Comparison of ENCODE assay signal across 1 cellular context in genomic region chr3:123750659-123751420, GRCh38.
TF ChIP-seq lines count a peak whose summit lies in the region.

No MANE protein-coding gene starts in this region.

TF ChIP-seq in HepG2, 621 proteins besides CTCF, POLR2A, EP300 and RAD21 (continued from another document and continues in another):
- TF ChIP-seq, protein P1, sequence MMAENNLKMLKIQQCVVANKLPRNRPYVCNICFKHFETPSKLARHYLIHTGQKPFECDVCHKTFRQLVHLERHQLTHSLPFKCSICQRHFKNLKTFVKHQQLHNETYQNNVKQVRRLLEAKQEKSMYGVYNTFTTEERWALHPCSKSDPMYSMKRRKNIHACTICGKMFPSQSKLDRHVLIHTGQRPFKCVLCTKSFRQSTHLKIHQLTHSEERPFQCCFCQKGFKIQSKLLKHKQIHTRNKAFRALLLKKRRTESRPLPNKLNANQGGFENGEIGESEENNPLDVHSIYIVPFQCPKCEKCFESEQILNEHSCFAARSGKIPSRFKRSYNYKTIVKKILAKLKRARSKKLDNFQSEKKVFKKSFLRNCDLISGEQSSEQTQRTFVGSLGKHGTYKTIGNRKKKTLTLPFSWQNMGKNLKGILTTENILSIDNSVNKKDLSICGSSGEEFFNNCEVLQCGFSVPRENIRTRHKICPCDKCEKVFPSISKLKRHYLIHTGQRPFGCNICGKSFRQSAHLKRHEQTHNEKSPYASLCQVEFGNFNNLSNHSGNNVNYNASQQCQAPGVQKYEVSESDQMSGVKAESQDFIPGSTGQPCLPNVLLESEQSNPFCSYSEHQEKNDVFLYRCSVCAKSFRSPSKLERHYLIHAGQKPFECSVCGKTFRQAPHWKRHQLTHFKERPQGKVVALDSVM (CRISPR knock-in tag; IDR thresholded peaks at IDR 0.05) = no peak
- no peak for TF ChIP-seq ZFYVE20 (CRISPR knock-in tag; IDR thresholded peaks at IDR 0.05; ENCODE audit: borderline replicate concordance, low read depth)
- TF ChIP-seq CEBPZ (IDR thresholded peaks at IDR 0.05; ENCODE audit: low read length) = no peak
- no peak for TF ChIP-seq ZNF652 (CRISPR knock-in tag; IDR thresholded peaks at IDR 0.05; ENCODE audit: borderline replicate concordance, low read depth)
- no peak; the same call in 1 of the 2 replicates for TF ChIP-seq ELF1 (CRISPR knock-in tag; IDR thresholded peaks at IDR 0.05)
- TF ChIP-seq, protein P2, sequence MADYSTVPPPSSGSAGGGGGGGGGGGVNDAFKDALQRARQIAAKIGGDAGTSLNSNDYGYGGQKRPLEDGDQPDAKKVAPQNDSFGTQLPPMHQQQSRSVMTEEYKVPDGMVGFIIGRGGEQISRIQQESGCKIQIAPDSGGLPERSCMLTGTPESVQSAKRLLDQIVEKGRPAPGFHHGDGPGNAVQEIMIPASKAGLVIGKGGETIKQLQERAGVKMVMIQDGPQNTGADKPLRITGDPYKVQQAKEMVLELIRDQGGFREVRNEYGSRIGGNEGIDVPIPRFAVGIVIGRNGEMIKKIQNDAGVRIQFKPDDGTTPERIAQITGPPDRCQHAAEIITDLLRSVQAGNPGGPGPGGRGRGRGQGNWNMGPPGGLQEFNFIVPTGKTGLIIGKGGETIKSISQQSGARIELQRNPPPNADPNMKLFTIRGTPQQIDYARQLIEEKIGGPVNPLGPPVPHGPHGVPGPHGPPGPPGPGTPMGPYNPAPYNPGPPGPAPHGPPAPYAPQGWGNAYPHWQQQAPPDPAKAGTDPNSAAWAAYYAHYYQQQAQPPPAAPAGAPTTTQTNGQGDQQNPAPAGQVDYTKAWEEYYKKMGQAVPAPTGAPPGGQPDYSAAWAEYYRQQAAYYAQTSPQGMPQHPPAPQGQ (CRISPR knock-in tag; IDR thresholded peaks at IDR 0.05; ENCODE audit: borderline replicate concordance) = no peak
- TF ChIP-seq ZNF510 (CRISPR knock-in tag; IDR thresholded peaks at IDR 0.05; ENCODE audit: low read depth) = no peak
- TF ChIP-seq ZSCAN21 (CRISPR knock-in tag; IDR thresholded peaks at IDR 0.05; ENCODE audit: borderline replicate concordance) = no peak
- TF ChIP-seq PCBP1 (IDR thresholded peaks at IDR 0.05; ENCODE audit: borderline replicate concordance, low read depth, low read length) = no peak
- peak; percentile 53; the same call in 1 of the 2 replicates for TF ChIP-seq ZNF772 (CRISPR knock-in tag; IDR thresholded peaks at IDR 0.05)
- 0 out of 2 replicates have a peak, but pooled peaks have one; percentile 50 for TF ChIP-seq ZNF430 (CRISPR knock-in tag; IDR thresholded peaks at IDR 0.05)
- TF ChIP-seq KDM5B (CRISPR knock-in tag; IDR thresholded peaks at IDR 0.05; ENCODE audit: borderline replicate concordance) = no peak; the same call in 1 of the 2 replicates
- no peak for TF ChIP-seq POLR2G (IDR thresholded peaks at IDR 0.05; ENCODE audit: low read depth, low read length)
- 0 out of 2 replicates have a peak, but pooled peaks have one; percentile 67 for TF ChIP-seq ESRRA (CRISPR knock-in tag; IDR thresholded peaks at IDR 0.05; ENCODE audit: low read depth)
- TF ChIP-seq ZBTB37 (CRISPR knock-in tag; IDR thresholded peaks at IDR 0.05) = no peak
- TF ChIP-seq TERF1 (CRISPR knock-in tag; IDR thresholded peaks at IDR 0.05) = no peak
- TF ChIP-seq KMT2A (CRISPR knock-in tag; IDR thresholded peaks at IDR 0.05) = peak; percentile 51; the same call in 1 of the 2 replicates
- TF ChIP-seq, protein P3, sequence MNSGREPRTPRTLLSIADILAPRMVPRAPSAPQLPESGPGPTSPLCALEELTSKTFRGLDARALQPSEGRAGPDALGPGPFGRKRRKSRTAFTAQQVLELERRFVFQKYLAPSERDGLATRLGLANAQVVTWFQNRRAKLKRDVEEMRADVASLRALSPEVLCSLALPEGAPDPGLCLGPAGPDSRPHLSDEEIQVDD (CRISPR knock-in tag; IDR thresholded peaks at IDR 0.05; ENCODE audit: borderline replicate concordance) = no peak
- TF ChIP-seq ZFP36 (IDR thresholded peaks at IDR 0.05; ENCODE audit: borderline replicate concordance, low read depth, low read length, partially characterized antibody) = no peak
- no peak for TF ChIP-seq PTBP1 (IDR thresholded peaks at IDR 0.05; ENCODE audit: low read depth, low read length, poor library complexity, severe bottlenecking)
- TF ChIP-seq NFRKB (IDR thresholded peaks at IDR 0.05) = no peak
- no peak for TF ChIP-seq ZNF740 (CRISPR knock-in tag; IDR thresholded peaks at IDR 0.05)
- TF ChIP-seq SMAD1 (CRISPR knock-in tag; IDR thresholded peaks at IDR 0.05; ENCODE audit: borderline replicate concordance, low read depth) = no peak
- no peak for TF ChIP-seq ZNF597 (CRISPR knock-in tag; IDR thresholded peaks at IDR 0.05)
- TF ChIP-seq ZNF337 (CRISPR knock-in tag; IDR thresholded peaks at IDR 0.05; ENCODE audit: borderline replicate concordance, low read depth) = no peak
- TF ChIP-seq, protein P4, sequence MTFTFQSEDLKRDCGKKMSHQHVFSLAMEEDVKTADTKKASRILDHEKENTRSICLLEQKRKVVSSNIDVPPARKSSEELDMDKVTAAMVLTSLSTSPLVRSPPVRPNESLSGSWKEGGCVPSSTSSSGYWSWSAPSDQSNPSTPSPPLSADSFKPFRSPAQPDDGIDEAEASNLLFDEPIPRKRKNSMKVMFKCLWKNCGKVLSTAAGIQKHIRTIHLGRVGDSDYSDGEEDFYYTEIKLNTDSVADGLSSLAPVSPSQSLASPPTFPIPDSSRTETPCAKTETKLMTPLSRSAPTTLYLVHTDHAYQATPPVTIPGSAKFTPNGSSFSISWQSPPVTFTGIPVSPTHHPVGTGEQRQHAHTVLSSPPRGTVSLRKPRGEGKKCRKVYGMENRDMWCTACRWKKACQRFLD (CRISPR knock-in tag; IDR thresholded peaks at IDR 0.05; ENCODE audit: borderline replicate concordance) = no peak
- TF ChIP-seq MAFK (conservative IDR thresholded peaks at IDR 0.05 in 1 of 2, IDR thresholded peaks at IDR 0.05 in 1 of 2; ENCODE audit: low read length in 2 of 2) = no peak
- no peak for TF ChIP-seq PRPF4 (IDR thresholded peaks at IDR 0.05; ENCODE audit: low read depth, low read length, poor library complexity, severe bottlenecking)
- TF ChIP-seq ZNF24 (IDR thresholded peaks at IDR 0.05) = no peak
- no peak for TF ChIP-seq ATM (IDR thresholded peaks at IDR 0.05; ENCODE audit: borderline replicate concordance)
- no peak for TF ChIP-seq RFX5 (IDR thresholded peaks at IDR 0.05; ENCODE audit: low read depth, low read length)
- TF ChIP-seq XRCC5 (optimal IDR thresholded peaks at IDR 0.05; ENCODE audit: low read length) = peak; percentile 40
- no peak for TF ChIP-seq ZNF235 (CRISPR knock-in tag; IDR thresholded peaks at IDR 0.05; ENCODE audit: borderline replicate concordance)
- TF ChIP-seq, protein P5, sequence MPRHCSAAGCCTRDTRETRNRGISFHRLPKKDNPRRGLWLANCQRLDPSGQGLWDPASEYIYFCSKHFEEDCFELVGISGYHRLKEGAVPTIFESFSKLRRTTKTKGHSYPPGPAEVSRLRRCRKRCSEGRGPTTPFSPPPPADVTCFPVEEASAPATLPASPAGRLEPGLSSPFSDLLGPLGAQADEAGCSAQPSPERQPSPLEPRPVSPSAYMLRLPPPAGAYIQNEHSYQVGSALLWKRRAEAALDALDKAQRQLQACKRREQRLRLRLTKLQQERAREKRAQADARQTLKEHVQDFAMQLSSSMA (CRISPR knock-in tag; IDR thresholded peaks at IDR 0.05) = no peak
- TF ChIP-seq, protein P6, sequence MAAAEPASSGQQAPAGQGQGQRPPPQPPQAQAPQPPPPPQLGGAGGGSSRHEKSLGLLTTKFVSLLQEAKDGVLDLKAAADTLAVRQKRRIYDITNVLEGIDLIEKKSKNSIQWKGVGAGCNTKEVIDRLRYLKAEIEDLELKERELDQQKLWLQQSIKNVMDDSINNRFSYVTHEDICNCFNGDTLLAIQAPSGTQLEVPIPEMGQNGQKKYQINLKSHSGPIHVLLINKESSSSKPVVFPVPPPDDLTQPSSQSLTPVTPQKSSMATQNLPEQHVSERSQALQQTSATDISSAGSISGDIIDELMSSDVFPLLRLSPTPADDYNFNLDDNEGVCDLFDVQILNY (CRISPR knock-in tag; conservative IDR thresholded peaks at IDR 0.05) = no peak
- TF ChIP-seq, protein P7, sequence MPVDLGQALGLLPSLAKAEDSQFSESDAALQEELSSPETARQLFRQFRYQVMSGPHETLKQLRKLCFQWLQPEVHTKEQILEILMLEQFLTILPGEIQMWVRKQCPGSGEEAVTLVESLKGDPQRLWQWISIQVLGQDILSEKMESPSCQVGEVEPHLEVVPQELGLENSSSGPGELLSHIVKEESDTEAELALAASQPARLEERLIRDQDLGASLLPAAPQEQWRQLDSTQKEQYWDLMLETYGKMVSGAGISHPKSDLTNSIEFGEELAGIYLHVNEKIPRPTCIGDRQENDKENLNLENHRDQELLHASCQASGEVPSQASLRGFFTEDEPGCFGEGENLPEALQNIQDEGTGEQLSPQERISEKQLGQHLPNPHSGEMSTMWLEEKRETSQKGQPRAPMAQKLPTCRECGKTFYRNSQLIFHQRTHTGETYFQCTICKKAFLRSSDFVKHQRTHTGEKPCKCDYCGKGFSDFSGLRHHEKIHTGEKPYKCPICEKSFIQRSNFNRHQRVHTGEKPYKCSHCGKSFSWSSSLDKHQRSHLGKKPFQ (CRISPR knock-in tag; IDR thresholded peaks at IDR 0.05; ENCODE audit: insufficient replicate concordance) = no peak
- TF ChIP-seq YY1 (IDR thresholded peaks at IDR 0.05; ENCODE audit: insufficient read depth, insufficient replicate concordance, low read depth, low read length) = peak; percentile 80
- TF ChIP-seq ZNF605 (CRISPR knock-in tag; IDR thresholded peaks at IDR 0.05) = peak; percentile 43; the same call in 1 of the 2 replicates
- TF ChIP-seq, protein P8, sequence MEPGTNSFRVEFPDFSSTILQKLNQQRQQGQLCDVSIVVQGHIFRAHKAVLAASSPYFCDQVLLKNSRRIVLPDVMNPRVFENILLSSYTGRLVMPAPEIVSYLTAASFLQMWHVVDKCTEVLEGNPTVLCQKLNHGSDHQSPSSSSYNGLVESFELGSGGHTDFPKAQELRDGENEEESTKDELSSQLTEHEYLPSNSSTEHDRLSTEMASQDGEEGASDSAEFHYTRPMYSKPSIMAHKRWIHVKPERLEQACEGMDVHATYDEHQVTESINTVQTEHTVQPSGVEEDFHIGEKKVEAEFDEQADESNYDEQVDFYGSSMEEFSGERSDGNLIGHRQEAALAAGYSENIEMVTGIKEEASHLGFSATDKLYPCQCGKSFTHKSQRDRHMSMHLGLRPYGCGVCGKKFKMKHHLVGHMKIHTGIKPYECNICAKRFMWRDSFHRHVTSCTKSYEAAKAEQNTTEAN (CRISPR knock-in tag; conservative IDR thresholded peaks at IDR 0.05) = no peak; the same call in 1 of the 2 replicates
- TF ChIP-seq ZNF576 (CRISPR knock-in tag; IDR thresholded peaks at IDR 0.05) = no peak
